In genomic region chr1:100575406-100575805, GRCh38 we compare ENCODE assay signal across 2 cellular contexts.
TF ChIP-seq lines count a peak whose summit lies in the region.

No MANE protein-coding gene starts in this region.

TF ChIP-seq in GM23338, 12 proteins besides CTCF, POLR2A, EP300 and RAD21 (continued from another document):
- no peak for TF ChIP-seq EZH2phosphoT487 (IDR thresholded peaks at IDR 0.05; ENCODE audit: unreplicated experiment)
- no peak for TF ChIP-seq ETS1 (IDR thresholded peaks at IDR 0.05)
- TF ChIP-seq POLR2AphosphoS5 (IDR thresholded peaks at IDR 0.05; ENCODE audit: low read depth), result no peak
- no peak for TF ChIP-seq ZNF114 (CRISPR knock-in tag; IDR thresholded peaks at IDR 0.05)
- TF ChIP-seq STAT1 (IDR thresholded peaks at IDR 0.05; ENCODE audit: unreplicated experiment), result no peak
TF ChIP-seq in GM23338: peak in this region for 0.

TF ChIP-seq in GM12878, 131 proteins besides CTCF, POLR2A, EP300 and RAD21:
- TF ChIP-seq SRF (IDR thresholded peaks at IDR 0.05; ENCODE audit: low read depth in 2 of 2, low read length in 2 of 2) (no peak), SIN3A (IDR thresholded peaks at IDR 0.05; ENCODE audit: low read depth, low read length) (no peak), ZNF274 (IDR thresholded peaks at IDR 0.05; ENCODE audit: insufficient read depth, insufficient read length) (no peak), ELK1 (IDR thresholded peaks at IDR 0.05; ENCODE audit: low read depth, low read length) (no peak), SMAD5 (IDR thresholded peaks at IDR 0.05; ENCODE audit: low read depth) (no peak), REST (IDR thresholded peaks at IDR 0.05; ENCODE audit: low read depth, low read length) (no peak), CBX5 (IDR thresholded peaks at IDR 0.05; ENCODE audit: low read depth) (no peak), EGR1 (IDR thresholded peaks at IDR 0.05; ENCODE audit: borderline replicate concordance in 1 of 2, low read depth in 2 of 2, low read length in 2 of 2) (no peak), POU2F2 (IDR thresholded peaks at IDR 0.05; ENCODE audit: borderline replicate concordance, low read depth, low read length) (no peak), RBBP5 (conservative IDR thresholded peaks at IDR 0.05) (no peak), KDM1A (IDR thresholded peaks at IDR 0.05; ENCODE audit: borderline replicate concordance) (no peak), IRF5 (IDR thresholded peaks at IDR 0.05; ENCODE audit: borderline replicate concordance) (no peak), ATF2 (IDR thresholded peaks at IDR 0.05; ENCODE audit: low read length) (no peak)
TF ChIP-seq in GM12878: peak in this region for 0.
